1 cellular context compared by ENCODE assay signal in genomic region chr11:129290966-129291365, GRCh38.
TF ChIP-seq lines count a peak whose summit lies in the region.

No MANE protein-coding gene starts in this region.

TF ChIP-seq in WTC11, 78 proteins besides CTCF, POLR2A, EP300 and RAD21 (continued from another document):
- TF ChIP-seq, protein P1, sequence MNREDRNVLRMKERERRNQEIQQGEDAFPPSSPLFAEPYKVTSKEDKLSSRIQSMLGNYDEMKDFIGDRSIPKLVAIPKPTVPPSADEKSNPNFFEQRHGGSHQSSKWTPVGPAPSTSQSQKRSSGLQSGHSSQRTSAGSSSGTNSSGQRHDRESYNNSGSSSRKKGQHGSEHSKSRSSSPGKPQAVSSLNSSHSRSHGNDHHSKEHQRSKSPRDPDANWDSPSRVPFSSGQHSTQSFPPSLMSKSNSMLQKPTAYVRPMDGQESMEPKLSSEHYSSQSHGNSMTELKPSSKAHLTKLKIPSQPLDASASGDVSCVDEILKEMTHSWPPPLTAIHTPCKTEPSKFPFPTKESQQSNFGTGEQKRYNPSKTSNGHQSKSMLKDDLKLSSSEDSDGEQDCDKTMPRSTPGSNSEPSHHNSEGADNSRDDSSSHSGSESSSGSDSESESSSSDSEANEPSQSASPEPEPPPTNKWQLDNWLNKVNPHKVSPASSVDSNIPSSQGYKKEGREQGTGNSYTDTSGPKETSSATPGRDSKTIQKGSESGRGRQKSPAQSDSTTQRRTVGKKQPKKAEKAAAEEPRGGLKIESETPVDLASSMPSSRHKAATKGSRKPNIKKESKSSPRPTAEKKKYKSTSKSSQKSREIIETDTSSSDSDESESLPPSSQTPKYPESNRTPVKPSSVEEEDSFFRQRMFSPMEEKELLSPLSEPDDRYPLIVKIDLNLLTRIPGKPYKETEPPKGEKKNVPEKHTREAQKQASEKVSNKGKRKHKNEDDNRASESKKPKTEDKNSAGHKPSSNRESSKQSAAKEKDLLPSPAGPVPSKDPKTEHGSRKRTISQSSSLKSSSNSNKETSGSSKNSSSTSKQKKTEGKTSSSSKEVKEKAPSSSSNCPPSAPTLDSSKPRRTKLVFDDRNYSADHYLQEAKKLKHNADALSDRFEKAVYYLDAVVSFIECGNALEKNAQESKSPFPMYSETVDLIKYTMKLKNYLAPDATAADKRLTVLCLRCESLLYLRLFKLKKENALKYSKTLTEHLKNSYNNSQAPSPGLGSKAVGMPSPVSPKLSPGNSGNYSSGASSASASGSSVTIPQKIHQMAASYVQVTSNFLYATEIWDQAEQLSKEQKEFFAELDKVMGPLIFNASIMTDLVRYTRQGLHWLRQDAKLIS (CRISPR knock-in tag; IDR thresholded peaks at IDR 0.05; ENCODE audit: borderline replicate concordance), result no peak
- TF ChIP-seq SMAD4 (CRISPR knock-in tag; IDR thresholded peaks at IDR 0.05) (no peak), FOXP1 (CRISPR knock-in tag; IDR thresholded peaks at IDR 0.05; ENCODE audit: borderline replicate concordance) (no peak), CBFB (CRISPR knock-in tag; IDR thresholded peaks at IDR 0.05; ENCODE audit: low read depth) (no peak), NFE2L1 (CRISPR knock-in tag; IDR thresholded peaks at IDR 0.05) (no peak), ZNF138 (CRISPR knock-in tag; conservative IDR thresholded peaks at IDR 0.05) (no peak)
